25 cellular contexts compared by ENCODE assay signal in genomic region chr12:70721958-70722357, GRCh38.
DNase-seq lines count a peak whose midpoint lies in the region; ATAC-seq and TF ChIP-seq lines count a peak whose summit lies in the region.
"Had no signal": no experiment of that assay in that cellular context is flagged by ENCODE, and none has a peak within 500 bp of the region (broad histone marks: within the 10 kb centered on the region; RNA-seq: fewer than 3 reads in every experiment).

No MANE protein-coding gene starts in this region.

- no peaks in the 10 kb centered on the region for H3K79me2 ChIP-seq in mesendoderm (ENCODE audit: control insufficient read depth, insufficient read depth, low read length)

- H3K9me3 ChIP-seq in uterus (no peaks in the 10 kb centered on the region), WERI-Rb-1 (ENCODE audit: severe bottlenecking) (no peaks in the 10 kb centered on the region)
- H3K9me3 ChIP-seq: adrenal gland, HAP-1, suprapubic skin had no signal

- H3K56ac ChIP-seq in mesendoderm (ENCODE audit: low read length): no peak overlapping the region

- peak overlapping the region; percentile 12 for H3K18ac ChIP-seq in mesendoderm (ENCODE audit: low read length)

- H3K23ac ChIP-seq in mesendoderm (ENCODE audit: low read length): no peak overlapping the region

- peak overlapping the region; percentile 5; the same call in 1 of the 2 replicates for H3K4me3 Mint-ChIP-seq in WTC11
- no peak overlapping the region for H3K4me3 Mint-ChIP-seq in natural killer cell treated with Interleukin-12 subunit alpha and Interleukin-12 subunit beta and Interleukin-15 and Interleukin-18, amount 100 ng/mL, for 72 hours
- H3K4me3 Mint-ChIP-seq: endodermal cell; stimulated activated effector memory CD8-positive, alpha-beta T cell treated with anti-CD3 and anti-CD28 coated beads, Interleukin-12 subunit alpha, Interleukin-12 subunit beta, amount 100 ng/mL, for 72 hours had no signal

- ATAC-seq in WTC11 (peak; percentile 62), left ventricle myocardium superior (peak; percentile 58)
- ATAC-seq in natural killer cell treated with Interleukin-12 subunit alpha and Interleukin-12 subunit beta and Interleukin-15 and Interleukin-18, amount 100 ng/mL, for 72 hours: no peak
- ATAC-seq: sciatic nerve; stimulated activated effector memory CD8-positive, alpha-beta T cell treated with anti-CD3 and anti-CD28 coated beads, Interleukin-12 subunit alpha, Interleukin-12 subunit beta, amount 100 ng/mL, for 72 hours had no signal

- H3K79me1 ChIP-seq in mesendoderm (ENCODE audit: low read length): no peaks in the 10 kb centered on the region

- CTCF ChIA-PET in WTC11 (lab: Charles Lee): interaction anchor here (1.4 kb wide), 1 partner anchor 11 kb away, joined by 6 read pairs; no protein-coding TSS in a partner anchor

- no peaks in the 10 kb centered on the region for H3K9me3 Mint-ChIP-seq in WTC11
- H3K9me3 Mint-ChIP-seq in natural killer cell treated with Interleukin-12 subunit alpha and Interleukin-12 subunit beta and Interleukin-15 and Interleukin-18, amount 100 ng/mL, for 72 hours: no peaks in the 10 kb centered on the region
- H3K9me3 Mint-ChIP-seq: endodermal cell; stimulated activated effector memory CD8-positive, alpha-beta T cell treated with anti-CD3 and anti-CD28 coated beads, Interleukin-12 subunit alpha, Interleukin-12 subunit beta, amount 100 ng/mL, for 72 hours had no signal

- H3K27ac Mint-ChIP-seq in WTC11: peak overlapping the region; percentile 94
- H3K27ac Mint-ChIP-seq in natural killer cell treated with Interleukin-12 subunit alpha and Interleukin-12 subunit beta and Interleukin-15 and Interleukin-18, amount 100 ng/mL, for 72 hours: peak overlapping the region in 1 of 2 donors; percentile 41
- H3K27ac Mint-ChIP-seq: endodermal cell; stimulated activated effector memory CD8-positive, alpha-beta T cell treated with anti-CD3 and anti-CD28 coated beads, Interleukin-12 subunit alpha, Interleukin-12 subunit beta, amount 100 ng/mL, for 72 hours had no signal

- no peak for TF ChIP-seq POLR2A in uterus (IDR thresholded peaks at IDR 0.05)

- no peak overlapping the region for H2BK120ac ChIP-seq in mesendoderm (ENCODE audit: low read depth, low read length)

- no peak overlapping the region for H2AK5ac ChIP-seq in mesendoderm (ENCODE audit: low read length)

- no peak overlapping the region for H4K8ac ChIP-seq in mesendoderm (ENCODE audit: low read depth, low read length)

- H3K36me3 ChIP-seq in mesendoderm (ENCODE audit: control insufficient read depth, insufficient read depth, low read length): no peaks in the 10 kb centered on the region
- H3K36me3 ChIP-seq in uterus: no peaks in the 10 kb centered on the region
- no peaks in the 10 kb centered on the region for H3K36me3 ChIP-seq in WERI-Rb-1
- H3K36me3 ChIP-seq: adrenal gland, HAP-1, suprapubic skin had no signal

- H2BK5ac ChIP-seq in mesendoderm (ENCODE audit: low read length): no peak overlapping the region

- no CpG with 5 or more reads among the region's 6 CpGs for WGBS in mesendoderm (ENCODE audit: extremely low coverage, insufficient coverage, low lambda C conversion rate)

- no peaks in the 10 kb centered on the region for H3K36me3 Mint-ChIP-seq in WTC11
- H3K36me3 Mint-ChIP-seq in natural killer cell treated with Interleukin-12 subunit alpha and Interleukin-12 subunit beta and Interleukin-15 and Interleukin-18, amount 100 ng/mL, for 72 hours: no peaks in the 10 kb centered on the region
- H3K36me3 Mint-ChIP-seq: stimulated activated effector memory CD8-positive, alpha-beta T cell treated with anti-CD3 and anti-CD28 coated beads, Interleukin-12 subunit alpha, Interleukin-12 subunit beta, amount 100 ng/mL, for 72 hours had no signal

- H3K27me3 Mint-ChIP-seq in WTC11 (ENCODE audit: low read depth): no peaks in the 10 kb centered on the region
- peaks cover 2 to 4% of the 10 kb centered on the region in 2 donors for H3K27me3 Mint-ChIP-seq in natural killer cell treated with Interleukin-12 subunit alpha and Interleukin-12 subunit beta and Interleukin-15 and Interleukin-18, amount 100 ng/mL, for 72 hours

- no peak overlapping the region for H3K4me3 ChIP-seq in mesendoderm (ENCODE audit: low read length)
- no peak overlapping the region for H3K4me3 ChIP-seq in uterus
- H3K4me3 ChIP-seq in WERI-Rb-1 (ENCODE audit: low read depth, low read length): no peak overlapping the region
- H3K4me3 ChIP-seq: adrenal gland, coronary artery, HAP-1, suprapubic skin had no signal

- peaks cover 57% of the 10 kb centered on the region for H3K4me1 Mint-ChIP-seq in WTC11
- H3K4me1 Mint-ChIP-seq in natural killer cell treated with Interleukin-12 subunit alpha and Interleukin-12 subunit beta and Interleukin-15 and Interleukin-18, amount 100 ng/mL, for 72 hours (ENCODE audit: low read depth in 2 of 2): peaks cover 0 to 10% of the 10 kb centered on the region in 2 donors
- H3K4me1 Mint-ChIP-seq: stimulated activated effector memory CD8-positive, alpha-beta T cell treated with anti-CD3 and anti-CD28 coated beads, Interleukin-12 subunit alpha, Interleukin-12 subunit beta, amount 100 ng/mL, for 72 hours had no signal

- no peak overlapping the region for H2BK15ac ChIP-seq in mesendoderm (replicated peaks; ENCODE audit: low read depth)

- no peaks in the 10 kb centered on the region for H3K27me3 ChIP-seq in mesendoderm (ENCODE audit: insufficient read depth, low read length, poor library complexity)
- H3K27me3 ChIP-seq in uterus: no peaks in the 10 kb centered on the region
- H3K27me3 ChIP-seq in WERI-Rb-1 (ENCODE audit: insufficient read depth, low read depth, severe bottlenecking): no peaks in the 10 kb centered on the region
- H3K27me3 ChIP-seq: adrenal gland, suprapubic skin had no signal

- TF ChIP-seq CTCF in WTC11 (IDR thresholded peaks at IDR 0.05) (no peak), uterus (IDR thresholded peaks at IDR 0.05) (no peak), WERI-Rb-1 (IDR thresholded peaks at IDR 0.05; ENCODE audit: low read depth, low read length) (no peak)

- no peak overlapping the region for H3K27ac ChIP-seq in mesendoderm (ENCODE audit: low read depth, low read length)
- peak overlapping the region; percentile 53 to 69 for H3K27ac ChIP-seq in uterus
- H3K27ac ChIP-seq in WERI-Rb-1: no peak overlapping the region
- H3K27ac ChIP-seq: suprapubic skin had no signal

- H3K4me2 ChIP-seq in mesendoderm (ENCODE audit: low read length): no peak overlapping the region

- H3K4me1 ChIP-seq in mesendoderm (ENCODE audit: control insufficient read depth, low read depth, low read length): no peaks in the 10 kb centered on the region
- H3K4me1 ChIP-seq in uterus: no peaks in the 10 kb centered on the region
- H3K4me1 ChIP-seq: adrenal gland, HAP-1, suprapubic skin had no signal

- H4K5ac ChIP-seq in mesendoderm (ENCODE audit: low read length): no peak overlapping the region

- intact Hi-C loops in left ventricle myocardium superior (cut with micrococcal nuclease) (loop anchor here (5.0 kb wide), 2 partner anchors 130 to 840 kb away; no protein-coding TSS in a partner anchor), uterus (cut with DNase I; ENCODE audit: low total_unique reads) (no loop called here)

- POLR2A ChIA-PET in WTC11 (lab: Charles Lee): no interaction called here

- H3K4ac ChIP-seq in mesendoderm (ENCODE audit: low read depth, low read length): no peak overlapping the region

- H3K9ac ChIP-seq in mesendoderm (ENCODE audit: low read length): no peak overlapping the region

- no peak for DNase-seq in WTC11 (ENCODE audit: low spot score)
- no peak for DNase-seq in left ventricle myocardium superior
- DNase-seq in mesendoderm: peak; percentile 29
- DNase-seq in uterus: no peak
- DNase-seq in DMS153 treated with DMSO at 0.1 percent for 48 hours (lab: John Stamatoyannopoulos, UW; ENCODE audit: unreplicated experiment): no peak
- DNase-seq in natural killer cell treated with Interleukin-12 subunit alpha and Interleukin-12 subunit beta and Interleukin-15 and Interleukin-18, amount 100 ng/mL, for 72 hours (ENCODE audit: low spot score): no peak
- no peak for DNase-seq in WERI-Rb-1
- DNase-seq: activated CD4-positive, alpha-beta T cell treated with anti-CD3 and anti-CD28 coated beads, Interleukin-2, amount 50 U/mL, for 48 hours; activated naive CD4-positive, alpha-beta T cell; activated T-cell treated with anti-CD3 and anti-CD28 coated beads for 4 hours; DMS53; endodermal cell; GDM1; KBM-7; MV-4-11; NCI-H1694; NCI-H2227 treated with DMSO at 0.1 percent for 48 hours; NCI-H748 treated with DMSO at 0.1 percent for 48 hours; nucleus accumbens had no signal

TF ChIP-seq in WTC11, 78 proteins besides CTCF, POLR2A, EP300 and RAD21:
- TF ChIP-seq ZNF532 (CRISPR knock-in tag; IDR thresholded peaks at IDR 0.05; ENCODE audit: borderline replicate concordance) (no peak), SMAD3 (CRISPR knock-in tag; IDR thresholded peaks at IDR 0.05; ENCODE audit: borderline replicate concordance) (no peak), ETV6 (CRISPR knock-in tag; IDR thresholded peaks at IDR 0.05) (peak; percentile 91), TEAD1 (CRISPR knock-in tag; IDR thresholded peaks at IDR 0.05) (0 out of 2 replicates have a peak, but pooled peaks have one; percentile 58)

Comparison
In these comparisons a context has a peak if more than half of its experiments do, and no peak if none do; other contexts are left out.
1. ATAC-seq: peak in WTC11 (single experiment) and left ventricle myocardium superior (single experiment); none in natural killer cell treated with Interleukin-12 subunit alpha and Interleukin-12 subunit beta and Interleukin-15 and Interleukin-18, amount 100 ng/mL, for 72 hours (0 of 2).
2. H3K27ac ChIP-seq: peak in uterus (2 of 2); none in mesendoderm (single experiment) and WERI-Rb-1 (single experiment).